ENCODE assay signal across 18 cellular contexts in genomic region chr12:98275131-98275475, GRCh38.
DNase-seq lines count a peak whose midpoint lies in the region; ATAC-seq and TF ChIP-seq lines count a peak whose summit lies in the region.
"Had no signal": no experiment of that assay in that cellular context is flagged by ENCODE, and none has a peak within 500 bp of the region (broad histone marks: within the 10 kb centered on the region; RNA-seq: fewer than 3 reads in every experiment).

No MANE protein-coding gene starts in this region.

- TF ChIP-seq POLR2A in ovary (IDR thresholded peaks at IDR 0.05) = no peak

- DNase-seq in NOMO-1 (lab: John Stamatoyannopoulos, UW; ENCODE audit: unreplicated experiment in 2 of 2) (no peak), ovary (no peak), OCI-M2 (lab: John Stamatoyannopoulos, UW; ENCODE audit: unreplicated experiment) (no peak), NCI-H1694 treated with DMSO at 0.1 percent for 48 hours (lab: John Stamatoyannopoulos, UW) (no peak)
- DNase-seq: activated CD8-positive, alpha-beta memory T cell treated with anti-CD3 and anti-CD28 coated beads, Interleukin-2, amount 10 ng/mL, durations not matched to agents 7 days and 5 days; mammary epithelial cell; NCI-H1417 treated with DMSO at 0.1 percent for 48 hours; NCI-H748 treated with DMSO at 0.1 percent for 48 hours; SHP77 treated with DMSO at 0.1 percent for 48 hours; trophoblast cell had no signal

- H3K4me1 ChIP-seq in BLaER1 = peaks cover 22% of the 10 kb centered on the region
- H3K4me1 ChIP-seq in ovary (ENCODE audit: insufficient read depth) = no peaks in the 10 kb centered on the region

- H3K9ac ChIP-seq in BLaER1 = no peak overlapping the region; the same call in 1 of the 2 replicates

- no peaks in the 10 kb centered on the region for H4K20me1 ChIP-seq in BLaER1

- no peaks in the 10 kb centered on the region for H3K36me3 ChIP-seq in BLaER1
- no peaks in the 10 kb centered on the region for H3K36me3 ChIP-seq in ovary
- H3K36me3 ChIP-seq: neutrophil had no signal

- no peak for TF ChIP-seq EP300 in ovary (IDR thresholded peaks at IDR 0.05)

- H3K9me3 ChIP-seq in BLaER1 (no peaks in the 10 kb centered on the region; the same call in 1 of the 2 replicates), ovary (no peaks in the 10 kb centered on the region)
- H3K9me3 ChIP-seq: neutrophil had no signal

- H3K27me3 ChIP-seq in BLaER1 = no peaks in the 10 kb centered on the region
- no peaks in the 10 kb centered on the region for H3K27me3 ChIP-seq in ovary
- H3K27me3 ChIP-seq: neutrophil had no signal

- peak overlapping the region; percentile 69 for H3K27ac ChIP-seq in BLaER1
- no peak overlapping the region for H3K27ac ChIP-seq in ovary
- H3K27ac ChIP-seq: 22Rv1, neutrophil had no signal

- no peak for TF ChIP-seq CTCF in ovary (IDR thresholded peaks at IDR 0.05)

- ATAC-seq in GM19397 (IDR thresholded peaks at IDR 0.05; ENCODE audit: unreplicated experiment) = peak; percentile 59
- ATAC-seq in HG02759 (IDR thresholded peaks at IDR 0.05; ENCODE audit: unreplicated experiment) = peak; percentile 64
- ATAC-seq in HG03342 (IDR thresholded peaks at IDR 0.05; ENCODE audit: unreplicated experiment) = peak; percentile 58
- ATAC-seq: activated CD8-positive, alpha-beta memory T cell treated with anti-CD3 and anti-CD28 coated beads, Interleukin-2, amount 10 ng/mL, durations not matched to agents 7 days and 5 days; esophagus mucosa; HepG2 had no signal

- H3K4me3 ChIP-seq in BLaER1 = peak overlapping the region; percentile 26; the same call in 1 of the 2 replicates
- no peak overlapping the region for H3K4me3 ChIP-seq in ovary

- WGBS in ovary, 3 donors = 74 to 89% (median 82%) methylated on average over 4 of the region's 4 CpGs

- peak overlapping the region; percentile 74 for H3K4me2 ChIP-seq in BLaER1

- intact Hi-C loops in ovary (cut with DNase I) = no loop called here
